Comparison of ENCODE assay signal across 18 cellular contexts in the genomic region with DNA sequence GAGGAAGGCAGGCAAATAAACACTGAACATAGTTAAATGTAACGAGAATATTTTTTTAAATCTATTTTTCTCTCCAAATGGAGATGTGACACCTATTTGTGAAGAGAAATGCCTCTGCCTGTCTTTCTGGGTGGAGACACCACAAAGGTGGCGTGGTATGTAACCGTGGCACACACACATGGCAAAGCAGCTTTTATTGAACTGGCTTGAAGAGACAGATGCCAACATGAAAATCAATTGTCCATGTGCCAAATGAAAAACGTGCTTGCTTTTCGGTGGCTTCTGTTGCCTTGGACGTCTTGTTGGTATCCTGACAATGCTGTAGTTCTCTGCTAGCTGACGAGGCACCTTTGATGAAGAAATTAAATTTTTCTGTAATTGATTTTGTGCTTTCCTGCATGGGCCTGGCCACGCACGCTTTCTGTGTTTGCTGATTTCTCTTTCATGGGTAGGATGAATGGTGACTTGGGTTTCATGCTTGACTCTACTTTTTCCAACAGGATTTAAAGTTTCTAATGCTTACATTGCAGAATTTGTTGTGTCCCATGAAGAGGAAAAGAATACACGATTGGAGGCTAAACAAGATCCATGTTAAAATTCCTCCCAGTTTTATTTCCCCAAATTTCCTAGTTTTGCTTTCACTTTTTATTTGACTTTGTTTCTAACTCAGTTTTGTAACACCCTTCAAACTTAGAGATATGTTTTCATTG.
A peak's percentile ranks its signal among the peaks of the same experiment; 100 is the strongest.
DNase-seq lines count a peak whose midpoint lies in the region; ATAC-seq, FAIRE-seq and TF ChIP-seq lines count a peak whose summit lies in the region.
"Had no signal": no experiment of that assay in that cellular context is flagged by ENCODE, and none has a peak within 500 bp of the region (broad histone marks: within the 10 kb centered on the region; RNA-seq: fewer than 3 reads in every experiment).

No MANE protein-coding gene starts in this region.

- no peak for DNase-seq in A549 (ENCODE audit: low read depth in 1 of 2, low spot score in 1 of 2)
- peak; percentile 29 to 53 for DNase-seq in NCI-H446 (lab: John Stamatoyannopoulos, UW)
- DNase-seq in fibroblast of lung (ENCODE audit: low read depth in 2 of 2) = no peak
- no peak for DNase-seq in neural crest cell (ENCODE audit: low read depth, low spot score)
- no peak for DNase-seq in naive thymus-derived CD4-positive, alpha-beta T cell
- DNase-seq in NCI-H2171 treated with DMSO at 0.1 percent for 48 hours (lab: John Stamatoyannopoulos, UW) = no peak
- no peak for DNase-seq in effector memory CD8-positive, alpha-beta T cell
- no peak for DNase-seq in spleen
- DNase-seq: AML-193, DMS79 treated with DMSO at 0.1 percent for 48 hours, GDM1, GM23248, NCI-H1048, NCI-H146, NCI-H2107, NCI-H748 treated with DMSO at 0.1 percent for 48 hours, PC-9 had no signal

- CTCF ChIA-PET in A549 (lab: Yijun Ruan, JAX) = no interaction called here
- CTCF ChIA-PET in naive thymus-derived CD4-positive, alpha-beta T cell (lab: Charles Lee) = no interaction called here

- no peak overlapping the region for H3K4me3 Mint-ChIP-seq in neural crest cell
- H3K4me3 Mint-ChIP-seq in naive thymus-derived CD4-positive, alpha-beta T cell = no peak overlapping the region
- no peak overlapping the region for H3K4me3 Mint-ChIP-seq in effector memory CD8-positive, alpha-beta T cell

- TF ChIP-seq POLR2A in A549 (IDR thresholded peaks at IDR 0.05; ENCODE audit: low read length) (no peak), spleen (IDR thresholded peaks at IDR 0.05) (no peak)

- TF ChIP-seq RAD21 in A549 (conservative IDR thresholded peaks at IDR 0.05 in 1 of 2, IDR thresholded peaks at IDR 0.05 in 1 of 2) = no peak

- H3K9ac ChIP-seq in fibroblast of lung (ENCODE audit: insufficient read depth, low read length) = no peak overlapping the region
- H3K9ac ChIP-seq: GM23248 had no signal

- H3K4me1 ChIP-seq in A549 (no peaks in the 10 kb centered on the region), fibroblast of lung (ENCODE audit: control insufficient read depth, extremely low read depth, insufficient read depth, low read length) (no peaks in the 10 kb centered on the region), spleen (peaks cover 0 to 6% (median 0%) of the 10 kb centered on the region in 6 donors)
- no peaks in the 10 kb centered on the region for H3K4me1 ChIP-seq in naive thymus-derived CD4-positive, alpha-beta T cell (ENCODE audit: control insufficient read depth in 2 of 2, insufficient read depth in 2 of 2, low read length in 2 of 2)

- whole genome bisulfite sequencing in A549 (ENCODE audit: missing lambda C conversion rate) = 93% methylated on average over 10 of the region's 10 CpGs
- 85 to 92% (median 90%) methylated on average over 10 of the region's 10 CpGs for WGBS in spleen, 5 donors

- TF ChIP-seq CTCF in A549 (IDR thresholded peaks at IDR 0.05) = no peak
- TF ChIP-seq CTCF in fibroblast of lung (conservative IDR thresholded peaks at IDR 0.05 in 1 of 2, IDR thresholded peaks at IDR 0.05 in 1 of 2; ENCODE audit: low read depth in 1 of 2, low read length in 2 of 2) = no peak
- no peak for TF ChIP-seq CTCF in neural crest cell (conservative IDR thresholded peaks at IDR 0.05)
- no peak for TF ChIP-seq CTCF in spleen (IDR thresholded peaks at IDR 0.05 in 8 of 11, conservative IDR thresholded peaks at IDR 0.05 in 3 of 11)

- no peaks in the 10 kb centered on the region for H3K36me3 Mint-ChIP-seq in neural crest cell (ENCODE audit: low read depth)
- H3K36me3 Mint-ChIP-seq in naive thymus-derived CD4-positive, alpha-beta T cell = peaks cover 0 to 28% (median 19%) of the 10 kb centered on the region in 5 donors
- H3K36me3 Mint-ChIP-seq in effector memory CD8-positive, alpha-beta T cell (ENCODE audit: insufficient read depth) = peaks cover 17% of the 10 kb centered on the region

- H3K9me3 ChIP-seq in A549 = no peaks in the 10 kb centered on the region
- no peaks in the 10 kb centered on the region for H3K9me3 ChIP-seq in fibroblast of lung (ENCODE audit: control insufficient read depth, insufficient read depth, low read depth, low read length)
- H3K9me3 ChIP-seq in naive thymus-derived CD4-positive, alpha-beta T cell (ENCODE audit: control insufficient read depth in 2 of 3, low read length in 3 of 3) = no peaks in the 10 kb centered on the region
- H3K9me3 ChIP-seq in spleen = no peaks in the 10 kb centered on the region

- H3K4me3 ChIP-seq in A549 = no peak overlapping the region
- H3K4me3 ChIP-seq in fibroblast of lung (replicated peaks in 1 of 4; ENCODE audit: control extremely low read depth in 1 of 4, insufficient read depth in 1 of 4, low read depth in 3 of 4, low read length in 4 of 4) = no peak overlapping the region
- no peak overlapping the region for H3K4me3 ChIP-seq in naive thymus-derived CD4-positive, alpha-beta T cell (ENCODE audit: low read length)
- H3K4me3 ChIP-seq in spleen = no peak overlapping the region
- H3K4me3 ChIP-seq: GM23248, PC-9 had no signal

- no peak overlapping the region for H3K27ac ChIP-seq in A549
- H3K27ac ChIP-seq in fibroblast of lung (ENCODE audit: insufficient read depth, low read length) = no peak overlapping the region
- H3K27ac ChIP-seq in naive thymus-derived CD4-positive, alpha-beta T cell (ENCODE audit: low read depth, low read length) = no peak overlapping the region
- H3K27ac ChIP-seq in spleen = no peak overlapping the region
- H3K27ac ChIP-seq: GM23248, PC-9 had no signal

- no peak for FAIRE-seq in A549 (lab: Jason Lieb, UNC)
- FAIRE-seq: D721Med had no signal

- no peak for TF ChIP-seq EP300 in A549 (IDR thresholded peaks at IDR 0.05)

- H2AFZ ChIP-seq in fibroblast of lung (ENCODE audit: low read length) = no peak overlapping the region
- H2AFZ ChIP-seq: GM23248, PC-9 had no signal

- H3K36me3 ChIP-seq in fibroblast of lung (ENCODE audit: control insufficient read depth, insufficient read depth, low read length) = no peaks in the 10 kb centered on the region
- H3K36me3 ChIP-seq in naive thymus-derived CD4-positive, alpha-beta T cell (ENCODE audit: control insufficient read depth in 2 of 3, insufficient read depth in 3 of 3, low read length in 3 of 3) = no peaks in the 10 kb centered on the region
- H3K36me3 ChIP-seq in spleen = peaks cover 0 to 42% (median 3%) of the 10 kb centered on the region in 6 donors

- no peaks in the 10 kb centered on the region for H3K9me3 Mint-ChIP-seq in neural crest cell
- no peaks in the 10 kb centered on the region for H3K9me3 Mint-ChIP-seq in naive thymus-derived CD4-positive, alpha-beta T cell
- no peaks in the 10 kb centered on the region for H3K9me3 Mint-ChIP-seq in effector memory CD8-positive, alpha-beta T cell

- intact Hi-C loops in naive thymus-derived CD4-positive, alpha-beta T cell (cut with micrococcal nuclease) = no loop called here
- intact Hi-C loops in spleen (cut with DNase I; ENCODE audit: low total_unique reads) = no loop called here

- no peak for ATAC-seq in A549
- ATAC-seq in naive thymus-derived CD4-positive, alpha-beta T cell = no peak
- ATAC-seq in effector memory CD8-positive, alpha-beta T cell (replicated peaks) = no peak

- H3K27ac Mint-ChIP-seq in neural crest cell (ENCODE audit: unreplicated experiment) = peak overlapping the region; percentile 81
- H3K27ac Mint-ChIP-seq in naive thymus-derived CD4-positive, alpha-beta T cell = peak overlapping the region in 1 of 9 donors; percentile 77
- H3K27ac Mint-ChIP-seq in effector memory CD8-positive, alpha-beta T cell = peak overlapping the region in 1 of 2 donors; percentile 65

- H3K27me3 Mint-ChIP-seq in neural crest cell (ENCODE audit: low read depth) = no peaks in the 10 kb centered on the region
- no peaks in the 10 kb centered on the region for H3K27me3 Mint-ChIP-seq in naive thymus-derived CD4-positive, alpha-beta T cell
- H3K27me3 Mint-ChIP-seq in effector memory CD8-positive, alpha-beta T cell = no peaks in the 10 kb centered on the region

- H3K79me2 ChIP-seq in fibroblast of lung (ENCODE audit: control insufficient read depth, insufficient read depth, low read length) = no peaks in the 10 kb centered on the region

- H4K20me1 ChIP-seq in fibroblast of lung (ENCODE audit: control insufficient read depth, extremely low read depth, insufficient read depth, low read length) = no peaks in the 10 kb centered on the region

- no peaks in the 10 kb centered on the region for H3K27me3 ChIP-seq in fibroblast of lung (ENCODE audit: control insufficient read depth, insufficient read depth, low read length)
- no peaks in the 10 kb centered on the region for H3K27me3 ChIP-seq in naive thymus-derived CD4-positive, alpha-beta T cell (ENCODE audit: control insufficient read depth in 2 of 2, insufficient read depth in 2 of 2, low read length in 2 of 2)
- H3K27me3 ChIP-seq in spleen (replicated peaks in 1 of 7) = no peaks in the 10 kb centered on the region

- no peak overlapping the region for H3K4me2 ChIP-seq in A549
- peak overlapping the region; percentile 70 for H3K4me2 ChIP-seq in fibroblast of lung (ENCODE audit: extremely low read depth, insufficient read depth, low read length)
- H3K4me2 ChIP-seq: PC-9 had no signal

- H3K4me1 Mint-ChIP-seq in neural crest cell = peaks cover 7% of the 10 kb centered on the region
- H3K4me1 Mint-ChIP-seq in naive thymus-derived CD4-positive, alpha-beta T cell = peaks cover 12 to 42% (median 30%) of the 10 kb centered on the region in 7 donors
- H3K4me1 Mint-ChIP-seq in effector memory CD8-positive, alpha-beta T cell (ENCODE audit: low read depth in 2 of 2) = peaks cover 17 to 22% of the 10 kb centered on the region in 2 donors

- POLR2A ChIA-PET in A549 (lab: Yijun Ruan, JAX) = no interaction called here
- POLR2A ChIA-PET in naive thymus-derived CD4-positive, alpha-beta T cell (lab: Charles Lee) = no interaction called here

TF ChIP-seq in A549, 52 proteins besides CTCF, POLR2A, EP300 and RAD21:
- TF ChIP-seq MAFK (IDR thresholded peaks at IDR 0.05; ENCODE audit: partially characterized antibody) (peak; percentile 28), TP53 (CRISPR knock-in tag; IDR thresholded peaks at IDR 0.05) (no peak), NFE2L2 (conservative IDR thresholded peaks at IDR 0.05; ENCODE audit: low read length) (no peak), CBX2 (IDR thresholded peaks at IDR 0.05; ENCODE audit: borderline replicate concordance, low read depth) (no peak), JUNB (IDR thresholded peaks at IDR 0.05) (no peak)

Comparison
In these comparisons a context has a peak if more than half of its experiments do, and no peak if none do; other contexts are left out.
1. DNase-seq: peak in NCI-H446 (2 of 2); none in A549 (0 of 2), fibroblast of lung (0 of 2), neural crest cell (single experiment), naive thymus-derived CD4-positive, alpha-beta T cell (0 of 9), NCI-H2171 treated with DMSO at 0.1 percent for 48 hours (single experiment), effector memory CD8-positive, alpha-beta T cell (0 of 3) and spleen (single experiment).